Comparison of ENCODE assay signal across 15 cellular contexts in genomic region chr18:31268985-31269406, GRCh38. TPM values are rescaled to one million over a fixed set of nuclear protein-coding genes. Genes with fewer than 3 reads are reported as not detected.
DNase-seq lines count a peak whose midpoint lies in the region; ATAC-seq, FAIRE-seq and TF ChIP-seq lines count a peak whose summit lies in the region.
"Had no signal": no experiment of that assay in that cellular context is flagged by ENCODE, and none has a peak within 500 bp of the region (broad histone marks: within the 10 kb centered on the region; RNA-seq: fewer than 3 reads in every experiment).

No MANE protein-coding gene starts in this region.

- no peaks in the 10 kb centered on the region for H3K27me3 Mint-ChIP-seq in CD8-positive, alpha-beta memory T cell

- 10% methylated on average over 1 of the region's 1 CpG for WGBS in A549 (ENCODE audit: missing lambda C conversion rate)

- no peaks in the 10 kb centered on the region for H3K36me3 ChIP-seq in CD8-positive, alpha-beta memory T cell (ENCODE audit: insufficient read depth, low read length)
- H3K36me3 ChIP-seq: esophagus muscularis mucosa, neutrophil had no signal

- H3K27me3 ChIP-seq in CD8-positive, alpha-beta memory T cell (ENCODE audit: insufficient read depth, low read length, poor library complexity, severe bottlenecking), result no peaks in the 10 kb centered on the region
- H3K27me3 ChIP-seq: esophagus muscularis mucosa, neutrophil had no signal

- no peak for TF ChIP-seq RAD21 in A549 (conservative IDR thresholded peaks at IDR 0.05 in 1 of 2, IDR thresholded peaks at IDR 0.05 in 1 of 2)

- POLR2A ChIA-PET in A549 (lab: Yijun Ruan, JAX), result no interaction called here
- POLR2A ChIA-PET in CD8-positive, alpha-beta memory T cell (lab: Charles Lee), result no interaction called here

- DNase-seq in A549 (ENCODE audit: low read depth in 1 of 2, low spot score in 1 of 2), result no peak
- DNase-seq in NCI-H69 (lab: John Stamatoyannopoulos, UW), result peak; percentile 14
- peak; percentile 29 for DNase-seq in fibroblast of pulmonary artery (ENCODE audit: low read depth)
- DNase-seq in NCI-H526 (lab: John Stamatoyannopoulos, UW), result no peak
- no peak for DNase-seq in CD8-positive, alpha-beta memory T cell
- no peak for DNase-seq in T1000 (lab: John Stamatoyannopoulos, UW)
- DNase-seq: anterior cingulate cortex; NCI-H187 treated with DMSO at 0.1 percent for 48 hours; Right ventricle myocardium superior; stimulated activated CD4-positive, alpha-beta T cell treated with anti-CD3 and anti-CD28 coated beads, Interleukin-2, amount 100 ng/mL, for 48 hours had no signal

- H3K9me3 Mint-ChIP-seq in CD8-positive, alpha-beta memory T cell, result peaks cover 0 to 10% (median 7%) of the 10 kb centered on the region in 5 donors

- no peak for TF ChIP-seq EP300 in A549 (IDR thresholded peaks at IDR 0.05)

- TF ChIP-seq CTCF in A549 (IDR thresholded peaks at IDR 0.05), result no peak
- no peak for TF ChIP-seq CTCF in fibroblast of pulmonary artery (IDR thresholded peaks at IDR 0.05; ENCODE audit: low read length, missing control alignments)

- no peak overlapping the region for H3K4me3 ChIP-seq in A549
- H3K4me3 ChIP-seq in fibroblast of pulmonary artery (replicated peaks; ENCODE audit: low read depth, low read length), result no peak overlapping the region
- no peak overlapping the region for H3K4me3 ChIP-seq in CD8-positive, alpha-beta memory T cell (ENCODE audit: low read length)
- H3K4me3 ChIP-seq: esophagus muscularis mucosa had no signal

- no peak overlapping the region for H3K27ac Mint-ChIP-seq in CD8-positive, alpha-beta memory T cell

- H3K4me3 Mint-ChIP-seq in CD8-positive, alpha-beta memory T cell, result no peak overlapping the region

- H3K4me1 Mint-ChIP-seq in CD8-positive, alpha-beta memory T cell, result no peaks in the 10 kb centered on the region

- H3K4me2 ChIP-seq in A549, result peak overlapping the region; percentile 50; the same call in 2 of the 3 replicates

- CTCF ChIA-PET in A549 (lab: Yijun Ruan, JAX), result no interaction called here
- CTCF ChIA-PET in CD8-positive, alpha-beta memory T cell (lab: Charles Lee), result no interaction called here

- H3K9me3 ChIP-seq in A549, result no peaks in the 10 kb centered on the region
- H3K9me3 ChIP-seq in CD8-positive, alpha-beta memory T cell (ENCODE audit: low read length), result no peaks in the 10 kb centered on the region
- H3K9me3 ChIP-seq: esophagus muscularis mucosa, neutrophil had no signal

- ATAC-seq in A549 (no peak), GM21786 (IDR thresholded peaks at IDR 0.05; ENCODE audit: unreplicated experiment) (peak; percentile 49), GM19035 (IDR thresholded peaks at IDR 0.05; ENCODE audit: unreplicated experiment) (no peak)

- H3K27ac ChIP-seq in A549, result no peak overlapping the region
- H3K27ac ChIP-seq in CD8-positive, alpha-beta memory T cell (ENCODE audit: low read depth, low read length), result no peak overlapping the region
- H3K27ac ChIP-seq: esophagus muscularis mucosa, neutrophil had no signal

- TF ChIP-seq POLR2A in A549 (IDR thresholded peaks at IDR 0.05; ENCODE audit: low read length), result no peak

- H3K36me3 Mint-ChIP-seq in CD8-positive, alpha-beta memory T cell, result no peaks in the 10 kb centered on the region

- no peak for FAIRE-seq in A549 (lab: Jason Lieb, UNC)

- H3K4me1 ChIP-seq in A549, result peaks cover 11% of the 10 kb centered on the region; the same call in 2 of the 3 replicates
- H3K4me1 ChIP-seq in CD8-positive, alpha-beta memory T cell (ENCODE audit: insufficient read depth, low read length), result no peaks in the 10 kb centered on the region
- H3K4me1 ChIP-seq: esophagus muscularis mucosa had no signal

TF ChIP-seq in A549, 52 proteins besides CTCF, POLR2A, EP300 and RAD21:
- TF ChIP-seq CBX8 (IDR thresholded peaks at IDR 0.05) (no peak), MAX (IDR thresholded peaks at IDR 0.05) (no peak), MAZ (IDR thresholded peaks at IDR 0.05; ENCODE audit: borderline replicate concordance, low read depth, low read length) (no peak), HDAC2 (IDR thresholded peaks at IDR 0.05) (no peak), JUN (IDR thresholded peaks at IDR 0.05) (no peak), JUNB (IDR thresholded peaks at IDR 0.05) (no peak), HMGXB4 (CRISPR knock-in tag; IDR thresholded peaks at IDR 0.05; ENCODE audit: borderline replicate concordance) (no peak), HOXA7 (CRISPR knock-in tag; IDR thresholded peaks at IDR 0.05) (no peak), FOSB (CRISPR knock-in tag; IDR thresholded peaks at IDR 0.05) (no peak), FOXS1 (CRISPR knock-in tag; IDR thresholded peaks at IDR 0.05) (no peak)

RNA-seq across cellular contexts. Expression of gene DSG1, which starts 49.0 kb away (rescaled TPM):
- polyA plus RNA-seq in A549 (2011; rRNA removed), result not detected in 2 replicates
- not detected in 2 replicates for polyA plus RNA-seq in A549 (2012; cell fraction: cytosol; rRNA removed)
- not detected in 2 replicates for polyA plus RNA-seq in A549 (2012; cell fraction: nucleus; rRNA removed)
- not detected in 3 replicates for polyA plus RNA-seq in A549 (2017; fragmentation: RNase III; extraction: RNeasy Plus Mini Kit Qiagen cat#74134 plus additional on column Dnase treatment)
- not detected in 2 replicates for polyA minus RNA-seq in A549 (2011; rRNA and poly(A)+ RNA removed)
- not detected for total RNA-seq in CD8-positive, alpha-beta memory T cell
- polyA plus RNA-seq in CD8-positive, alpha-beta memory T cell, result not detected
- total RNA-seq: esophagus muscularis mucosa had no signal
- polyA plus RNA-seq: AG04450 had no signal

Comparison
In these comparisons a context has a peak if more than half of its experiments do, and no peak if none do; other contexts are left out.
1. DNase-seq: peak in NCI-H69 (single experiment) and fibroblast of pulmonary artery (single experiment); none in A549 (0 of 2), NCI-H526 (0 of 2), CD8-positive, alpha-beta memory T cell (0 of 5) and T1000 (single experiment).